In the genomic region with DNA sequence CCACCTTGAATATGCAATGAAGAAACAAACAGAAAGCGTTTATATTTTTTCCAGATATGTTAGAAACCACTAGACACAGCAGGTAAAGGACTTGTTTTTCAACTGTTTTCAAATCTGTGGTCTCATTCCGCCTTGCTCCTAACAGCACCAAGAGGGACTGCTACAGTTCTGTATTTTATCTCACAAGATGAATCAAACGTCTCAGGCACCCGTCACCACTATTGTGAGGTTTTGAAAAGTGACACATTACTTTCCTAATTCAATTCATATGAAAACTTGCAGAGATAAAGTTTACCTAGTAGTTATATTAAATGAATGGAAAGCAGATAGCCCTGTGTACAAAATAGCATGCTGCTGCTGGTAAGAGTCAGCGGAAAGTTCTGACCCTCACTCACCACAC, we compare ENCODE assay signal across 1 cellular context.
TF ChIP-seq lines count a peak whose summit lies in the region.

No MANE protein-coding gene starts in this region.

TF ChIP-seq in GM23338, 12 proteins besides CTCF, POLR2A, EP300 and RAD21:
- TF ChIP-seq EZH2phosphoT487 (IDR thresholded peaks at IDR 0.05; ENCODE audit: unreplicated experiment) (no peak), NANOG (IDR thresholded peaks at IDR 0.05; ENCODE audit: borderline replicate concordance) (no peak), ZNF462 (CRISPR knock-in tag; IDR thresholded peaks at IDR 0.05) (no peak), POLR2AphosphoS5 (IDR thresholded peaks at IDR 0.05; ENCODE audit: low read depth) (no peak), CREB1 (CRISPR knock-in tag; IDR thresholded peaks at IDR 0.05; ENCODE audit: low read depth) (no peak)
